Comparison of ENCODE assay signal across 8 cellular contexts in genomic region chr17:7295230-7296180, GRCh38. TPM values are rescaled to one million over a fixed set of nuclear protein-coding genes. Genes with fewer than 3 reads are reported as not detected.
A peak's percentile ranks its signal among the peaks of the same experiment; 100 is the strongest.
DNase-seq lines count a peak whose midpoint lies in the region; ATAC-seq and TF ChIP-seq lines count a peak whose summit lies in the region.

No MANE protein-coding gene starts in this region.

- H3K9me3 ChIP-seq in Caco-2: no peaks in the 10 kb centered on the region
- no peaks in the 10 kb centered on the region for H3K9me3 ChIP-seq in effector memory CD4-positive, alpha-beta T cell (ENCODE audit: control insufficient read depth, low read length)

- H4K20me1 ChIP-seq in KMS-11 (ENCODE audit: insufficient read depth): no peaks in the 10 kb centered on the region

- peak overlapping the region; percentile 34; the same call in 1 of the 2 replicates for H2AFZ ChIP-seq in KMS-11 (ENCODE audit: low read depth)

- no peak overlapping the region for H3K4me2 ChIP-seq in KMS-11

- H3K79me2 ChIP-seq in KMS-11 (ENCODE audit: insufficient read depth, low read depth): no peaks in the 10 kb centered on the region

- ATAC-seq in HG03139 (IDR thresholded peaks at IDR 0.05; ENCODE audit: unreplicated experiment): no peak

- H3K36me3 ChIP-seq in Caco-2 (ENCODE audit: control insufficient read depth, insufficient read depth, low read length) (no peaks in the 10 kb centered on the region; the same call in 1 of the 2 replicates), KMS-11 (ENCODE audit: insufficient read depth) (no peaks in the 10 kb centered on the region)
- no peaks in the 10 kb centered on the region for H3K36me3 ChIP-seq in effector memory CD4-positive, alpha-beta T cell (ENCODE audit: control insufficient read depth, insufficient read depth, low read length)

- H3K4me1 Mint-ChIP-seq in Caco-2 (ENCODE audit: low read depth, unreplicated experiment) (peaks cover 6% of the 10 kb centered on the region), osteocyte (ENCODE audit: unreplicated experiment) (peaks cover 24% of the 10 kb centered on the region)

- no peaks in the 10 kb centered on the region for H3K36me3 Mint-ChIP-seq in Caco-2 (ENCODE audit: insufficient read depth, unreplicated experiment)
- no peaks in the 10 kb centered on the region for H3K36me3 Mint-ChIP-seq in osteocyte (ENCODE audit: unreplicated experiment)

- CTCF ChIA-PET in Caco-2 (lab: Charles Lee): interaction anchor here (1.4 to 1.5 kb wide), 2 partner anchors 15 to 49 kb away, joined by 3 to 20 read pairs; partner anchors contain the start of gene SLC2A4

- intact Hi-C loops in Caco-2 (cut with micrococcal nuclease; ENCODE audit: unreplicated experiment): no loop called here

- BruUV-seq in Caco-2 (replicated peaks; lab: Mats Ljungman, UMichigan): no TSS peak

- H3K4me1 ChIP-seq in Caco-2 (0 out of 2 replicates have a peak, but pooled peaks cover 10% of the 10 kb centered on the region), KMS-11 (ENCODE audit: low read depth, poor library complexity, severe bottlenecking) (no peaks in the 10 kb centered on the region)
- peaks cover 23% of the 10 kb centered on the region for H3K4me1 ChIP-seq in effector memory CD4-positive, alpha-beta T cell (ENCODE audit: control insufficient read depth, insufficient read depth, low read length, poor library complexity, severe bottlenecking)

- POLR2A ChIA-PET in Caco-2 (lab: Charles Lee): no interaction called here

- H3K27ac Mint-ChIP-seq in Caco-2 (ENCODE audit: unreplicated experiment) (peak overlapping the region; percentile 61), osteocyte (ENCODE audit: unreplicated experiment) (no peak overlapping the region)

- no peak for TF ChIP-seq CTCF in Caco-2 (IDR thresholded peaks at IDR 0.05; ENCODE audit: insufficient read depth in 1 of 2, low read depth in 1 of 2, low read length in 1 of 2, severe bottlenecking in 1 of 2, unreplicated experiment in 1 of 2)
- TF ChIP-seq CTCF in KMS-11 (conservative IDR thresholded peaks at IDR 0.05; ENCODE audit: low read depth, low read length): no peak
- TF ChIP-seq CTCF in osteocyte (IDR thresholded peaks at IDR 0.05): no peak

- DNase-seq in Caco-2: no peak
- DNase-seq in effector memory CD4-positive, alpha-beta T cell: no peak
- no peak for DNase-seq in osteocyte (ENCODE audit: extremely low spot score, unreplicated experiment)
- no peak for DNase-seq in putamen (ENCODE audit: low spot score)
- DNase-seq in H4 (ENCODE audit: low spot score): no peak
- no peak for DNase-seq in activated CD4-positive, alpha-beta T cell treated with anti-CD3 and anti-CD28 coated beads for 4 hours

- H3K27me3 Mint-ChIP-seq in Caco-2 (ENCODE audit: insufficient read depth, unreplicated experiment): no peaks in the 10 kb centered on the region
- H3K27me3 Mint-ChIP-seq in osteocyte (ENCODE audit: unreplicated experiment): peaks cover 49% of the 10 kb centered on the region

- H3K4me3 ChIP-seq in Caco-2 (ENCODE audit: low read depth, low read length): peak overlapping the region; percentile 42
- no peak overlapping the region for H3K4me3 ChIP-seq in KMS-11 (IDR thresholded peaks at IDR 0.05; ENCODE audit: insufficient read depth, low read depth, low read length)
- peak overlapping the region; percentile 51 for H3K4me3 ChIP-seq in effector memory CD4-positive, alpha-beta T cell (ENCODE audit: insufficient read depth, low read depth, low read length, poor library complexity, severe bottlenecking)

- H3K27ac ChIP-seq in KMS-11: no peak overlapping the region
- H3K27ac ChIP-seq in effector memory CD4-positive, alpha-beta T cell (ENCODE audit: insufficient read depth, low read length, poor library complexity, severe bottlenecking): no peak overlapping the region

- peak overlapping the region; percentile 73 for H3K4me3 Mint-ChIP-seq in Caco-2 (ENCODE audit: unreplicated experiment)
- H3K4me3 Mint-ChIP-seq in osteocyte (ENCODE audit: unreplicated experiment): peak overlapping the region; percentile 64

- H3K27me3 ChIP-seq in Caco-2 (replicated peaks; ENCODE audit: control insufficient read depth, insufficient read depth, low read length) (no peaks in the 10 kb centered on the region), KMS-11 (ENCODE audit: insufficient read depth, low read depth) (0 out of 2 replicates have a peak, but pooled peaks cover 2% of the 10 kb centered on the region)
- H3K27me3 ChIP-seq in effector memory CD4-positive, alpha-beta T cell (replicated peaks; ENCODE audit: control insufficient read depth, insufficient read depth, low read length, poor library complexity, severe bottlenecking): no peaks in the 10 kb centered on the region

- H3K9ac ChIP-seq in KMS-11: no peak overlapping the region

- no peaks in the 10 kb centered on the region for H3K9me3 Mint-ChIP-seq in Caco-2 (ENCODE audit: unreplicated experiment)
- H3K9me3 Mint-ChIP-seq in osteocyte (ENCODE audit: unreplicated experiment): no peaks in the 10 kb centered on the region

RNA-seq across cellular contexts. Expression of gene YBX2, which starts 1.1 kb away (rescaled TPM):
- total RNA-seq in Caco-2 (2022) (21.1 and 27.6 TPM in 2 replicates), osteocyte (0.40 TPM in 1 of 2 replicates, not detected in the other)
- not detected in 2 replicates for total RNA-seq in H4 (2014; rRNA removed; shearing (Covaris generic))

RNA-seq across cellular contexts. Expression of gene EIF5A, which starts 11.9 kb away (rescaled TPM):
- total RNA-seq in Caco-2 (2022) (345 and 388 TPM in 2 replicates), osteocyte (352 and 359 TPM in 2 replicates)
- 460 and 526 TPM in 2 replicates for total RNA-seq in H4 (2014; rRNA removed; shearing (Covaris generic))

RNA-seq across cellular contexts. Expression of gene SLC2A4, which starts 14.0 kb away (rescaled TPM):
- total RNA-seq in Caco-2 (2022) (0.35 and 0.88 TPM in 2 replicates), osteocyte (0.59 and 0.63 TPM in 2 replicates)
- total RNA-seq in H4 (2014; rRNA removed; shearing (Covaris generic)): 0.17 and 0.23 TPM in 2 replicates

RNA-seq across cellular contexts. Expression of gene GPS2, which starts 19.7 kb away (rescaled TPM):
- total RNA-seq in Caco-2 (2022) (36.0 and 39.2 TPM in 2 replicates), osteocyte (54.9 and 61.9 TPM in 2 replicates)
- 55.9 and 65.1 TPM in 2 replicates for total RNA-seq in H4 (2014; rRNA removed; shearing (Covaris generic))

RNA-seq across cellular contexts. Expression of gene CLDN7, which starts 33.2 kb away (rescaled TPM):
- total RNA-seq in Caco-2 (2022) (111 and 115 TPM in 2 replicates), osteocyte (0.27 and 0.89 TPM in 2 replicates)
- not detected in 2 replicates for total RNA-seq in H4 (2014; rRNA removed; shearing (Covaris generic))

Comparison
In these comparisons a context has a peak if more than half of its experiments do, and no peak if none do; other contexts are left out.
1. RNA of gene YBX2, which starts 1.1 kb away (total RNA-seq): 21.1 to 27.6 TPM in Caco-2; 0.40 TPM in osteocyte and not detected in H4; every median in the first group is over 10 times any median in the second.